Comparison of ENCODE assay signal across 28 cellular contexts in genomic region chr2:75622500-75622899, GRCh38.
"Had no signal": no experiment of that assay in that cellular context is flagged by ENCODE, and none has a peak within 500 bp of the region (broad histone marks: within the 10 kb centered on the region; RNA-seq: fewer than 3 reads in every experiment).

No MANE protein-coding gene starts in this region.

- H3K36me3 Mint-ChIP-seq: mesothelial cell of epicardium; naive B cell; natural killer cell; neural progenitor cell; stimulated activated memory B cell treated with anti-CD40 and anti-IgM and Interleukin-4, amounts not matched to agents 10 μg/mL and 1 μg/mL and 100 μg/mL, for 72 hours; type B pancreatic cell had no signal

- H3K4me3 Mint-ChIP-seq: mesothelial cell of epicardium; naive B cell; natural killer cell; nephron progenitor cell; neural progenitor cell; stimulated activated memory B cell treated with anti-CD40 and anti-IgM and Interleukin-4, amounts not matched to agents 10 μg/mL and 1 μg/mL and 100 μg/mL, for 72 hours; stimulated activated naive CD8-positive, alpha-beta T cell treated with anti-CD3 and anti-CD28 coated beads, Interleukin-15, amount 100 ng/mL, for 72 hours; type B pancreatic cell had no signal

- H3K9me3 ChIP-seq: left ventricle myocardium inferior, neutrophil, ovary, right atrium auricular region, right lobe of liver, tibial nerve, uterus had no signal

- H3K9ac ChIP-seq: neural progenitor cell had no signal

- ATAC-seq: natural killer cell; right lobe of liver; stimulated activated naive CD8-positive, alpha-beta T cell treated with anti-CD3 and anti-CD28 coated beads, Interleukin-15, amount 100 ng/mL, for 72 hours had no signal

- H3K27ac Mint-ChIP-seq: mesothelial cell of epicardium; naive B cell; natural killer cell; nephron progenitor cell; neural progenitor cell; progenitor cell of endocrine pancreas; stimulated activated memory B cell treated with anti-CD40 and anti-IgM and Interleukin-4, amounts not matched to agents 10 μg/mL and 1 μg/mL and 100 μg/mL, for 72 hours; stimulated activated naive CD8-positive, alpha-beta T cell treated with anti-CD3 and anti-CD28 coated beads, Interleukin-15, amount 100 ng/mL, for 72 hours; type B pancreatic cell had no signal

- H3K9me3 Mint-ChIP-seq: natural killer cell; neural progenitor cell; stimulated activated memory B cell treated with anti-CD40 and anti-IgM and Interleukin-4, amounts not matched to agents 10 μg/mL and 1 μg/mL and 100 μg/mL, for 72 hours had no signal

- DNase-seq: hypothalamus; islet precursor cell; left ventricle myocardium inferior; mesendoderm; naive B cell; natural killer cell; nephron progenitor cell; occipital lobe; ovary; right lobe of liver; stimulated activated CD4-positive, alpha-beta T cell treated with anti-CD3 and anti-CD28 coated beads, Interleukin-1b, Interleukin-23, amount 100 ng/mL, for 48 hours; stimulated activated CD4-positive, alpha-beta T cell treated with anti-CD3 and anti-CD28 coated beads, Interleukin-2, amount 100 ng/mL, for 48 hours; stimulated activated CD4-positive, alpha-beta T cell treated with anti-CD3 and anti-CD28 coated beads, Interleukin-4, amount 100 ng/mL, for 4 hours; stimulated activated CD8-positive, alpha-beta memory T cell treated with anti-CD3 and anti-CD28 coated beads, Interleukin-4, amount 100 ng/mL, for 48 hours; stimulated activated naive CD4-positive, alpha-beta T cell treated with Interleukin-2 at 50 U/mL for 16 hours; stimulated activated naive CD8-positive, alpha-beta T cell treated with anti-CD3 and anti-CD28 coated beads, Interleukin-15, amount 100 ng/mL, for 72 hours; substantia nigra; uterus had no signal

- H3K4me1 Mint-ChIP-seq: naive B cell; natural killer cell; nephron progenitor cell; stimulated activated memory B cell treated with anti-CD40 and anti-IgM and Interleukin-4, amounts not matched to agents 10 μg/mL and 1 μg/mL and 100 μg/mL, for 72 hours; stimulated activated naive CD8-positive, alpha-beta T cell treated with anti-CD3 and anti-CD28 coated beads, Interleukin-15, amount 100 ng/mL, for 72 hours had no signal

- H3K27me3 ChIP-seq: neural progenitor cell, ovary, right atrium auricular region, right lobe of liver, tibial nerve, uterus had no signal

- H3K4me1 ChIP-seq: left ventricle myocardium inferior, neural progenitor cell, right atrium auricular region, right lobe of liver, tibial nerve, uterus had no signal

- H3K4me3 ChIP-seq: left ventricle myocardium inferior, lung, neural progenitor cell, ovary, right atrium auricular region, right lobe of liver, smooth muscle cell, tibial nerve, uterus had no signal

- H3K36me3 ChIP-seq: left ventricle myocardium inferior, neural progenitor cell, neutrophil, ovary, right atrium auricular region, right lobe of liver, tibial nerve, uterus had no signal

- H3K27ac ChIP-seq: left ventricle myocardium inferior, neural progenitor cell, neutrophil, ovary, right atrium auricular region, right lobe of liver, tibial nerve, uterus had no signal
